ENCODE assay signal across 13 cellular contexts in the genomic region with DNA sequence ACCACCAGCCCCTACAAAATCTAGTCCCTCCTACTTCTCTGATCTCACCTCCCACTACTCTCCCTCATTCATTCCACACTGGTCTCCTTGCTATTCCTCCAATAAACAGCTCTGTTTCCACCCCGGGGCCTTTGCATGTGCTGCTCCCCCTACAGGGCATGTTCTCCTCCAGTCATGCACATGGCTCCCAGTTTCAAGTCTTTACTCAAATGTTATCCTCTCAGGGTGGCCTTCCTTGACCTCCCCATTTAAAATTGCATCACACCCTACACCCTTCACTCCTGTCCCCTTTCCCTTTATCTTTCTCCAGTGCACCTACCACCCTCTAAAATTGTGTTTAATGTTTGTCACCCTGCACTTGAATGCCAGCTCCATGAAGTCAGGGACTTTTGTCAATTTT.
DNase-seq lines count a peak whose midpoint lies in the region; ATAC-seq and TF ChIP-seq lines count a peak whose summit lies in the region.
"Had no signal": no experiment of that assay in that cellular context is flagged by ENCODE, and none has a peak within 500 bp of the region (broad histone marks: within the 10 kb centered on the region; RNA-seq: fewer than 3 reads in every experiment).

No MANE protein-coding gene starts in this region.

- H3K4me2 ChIP-seq in DND-41 (ENCODE audit: insufficient read depth, low read length) = no peak overlapping the region

- no peak overlapping the region for H3K9ac ChIP-seq in DND-41 (ENCODE audit: low read depth, low read length)

- H3K36me3 ChIP-seq in DND-41 (ENCODE audit: insufficient read depth, low read length) = no peaks in the 10 kb centered on the region
- H3K36me3 ChIP-seq: right lobe of liver, SJCRH30 had no signal

- H3K27ac ChIP-seq in DND-41 (ENCODE audit: low read length) = no peak overlapping the region
- H3K27ac ChIP-seq: right lobe of liver had no signal

- no peak overlapping the region for H2AFZ ChIP-seq in DND-41 (ENCODE audit: low read depth, low read length)

- H4K20me1 ChIP-seq in DND-41 (ENCODE audit: insufficient read depth, low read length) = no peaks in the 10 kb centered on the region

- in situ Hi-C loops in SK-MEL-5 (cut with HindIII; ENCODE audit: low pct_unique_long_range_greater_than_20kb, low sequenced_read_pairs) = no loop called here

- DNase-seq in DND-41 (peak; percentile 16), SK-MEL-5 (ENCODE audit: low read depth, low spot score) (peak; percentile 31), iris pigment epithelial cell (ENCODE audit: low read depth) (peak; percentile 27), NCI-H2196 (lab: John Stamatoyannopoulos, UW; ENCODE audit: unreplicated experiment) (no peak), Ammon's horn (ENCODE audit: low spot score) (no peak)
- DNase-seq: activated CD4-positive, alpha-beta T cell treated with anti-CD3 and anti-CD28 coated beads, Interleukin-2, amount 50 U/mL, for 4 hours; DMS 273 treated with DMSO at 0.1 percent for 48 hours; KG1; NCI-H345 had no signal

- no peaks in the 10 kb centered on the region for H3K9me3 ChIP-seq in DND-41 (ENCODE audit: insufficient read depth, low read length, severe bottlenecking)
- H3K9me3 ChIP-seq: right lobe of liver had no signal

- no peaks in the 10 kb centered on the region for H3K4me1 ChIP-seq in DND-41 (ENCODE audit: insufficient read depth, low read length)

- peaks cover 8% of the 10 kb centered on the region for H3K27me3 ChIP-seq in DND-41 (ENCODE audit: insufficient read depth, low read length, poor library complexity)
- H3K27me3 ChIP-seq: right lobe of liver, SJCRH30 had no signal

- no peak overlapping the region for H3K4me3 ChIP-seq in DND-41 (ENCODE audit: low read depth in 1 of 2, low read length in 2 of 2)
- no peak overlapping the region for H3K4me3 ChIP-seq in GM12875 (ENCODE audit: low read depth, low read length)
- H3K4me3 ChIP-seq: right lobe of liver, SJCRH30 had no signal

- ATAC-seq in DND-41 (ENCODE audit: insufficient read depth, low read depth) = no peak
- ATAC-seq in GM19395 (IDR thresholded peaks at IDR 0.05; ENCODE audit: unreplicated experiment) = no peak

- no peaks in the 10 kb centered on the region for H3K79me2 ChIP-seq in DND-41 (ENCODE audit: insufficient read depth, low read length)

- TF ChIP-seq CTCF in DND-41 (IDR thresholded peaks at IDR 0.05; ENCODE audit: borderline replicate concordance, extremely low read depth, low read length, poor library complexity, severe bottlenecking) = peak; percentile 27
- TF ChIP-seq CTCF in GM12875 (IDR thresholded peaks at IDR 0.05; ENCODE audit: borderline replicate concordance, insufficient read depth, low read depth, low read length) = peak; percentile 39; the same call in 1 of the 2 replicates

Comparison
In these comparisons a context has a peak if more than half of its experiments do, and no peak if none do; other contexts are left out.
1. DNase-seq: peak in DND-41 (single experiment), SK-MEL-5 (single experiment) and iris pigment epithelial cell (single experiment); none in NCI-H2196 (single experiment) and Ammon's horn (single experiment).